In the genomic region with DNA sequence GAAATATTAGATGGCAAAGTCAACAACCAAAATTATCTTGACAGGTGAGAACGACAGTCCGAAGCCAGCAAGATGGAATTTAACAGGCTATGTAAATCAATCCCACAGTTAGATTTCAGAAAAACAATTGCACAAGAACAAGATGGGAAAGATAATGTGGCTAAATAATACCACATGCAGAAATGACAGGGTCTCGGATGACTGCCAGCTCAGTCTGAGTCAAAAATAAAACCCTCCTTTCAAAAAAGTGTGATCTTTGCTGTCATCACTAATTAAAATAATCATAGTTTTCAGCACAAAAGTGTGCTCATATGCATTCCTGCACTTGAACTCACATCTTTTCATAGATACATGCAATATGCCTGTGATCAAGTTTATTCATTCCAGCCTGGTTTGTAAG, we compare ENCODE assay signal across 24 cellular contexts. TPM values are rescaled to one million over a fixed set of nuclear protein-coding genes. Genes with fewer than 3 reads are reported as not detected.
DNase-seq lines count a peak whose midpoint lies in the region; ATAC-seq and TF ChIP-seq lines count a peak whose summit lies in the region.
"Had no signal": no experiment of that assay in that cellular context is flagged by ENCODE, and none has a peak within 500 bp of the region (broad histone marks: within the 10 kb centered on the region; RNA-seq: fewer than 3 reads in every experiment).

No MANE protein-coding gene starts in this region.

- dilution Hi-C loops in mammary epithelial cell (cut with HindIII; ENCODE audit: low sequenced_read_pairs), result loop anchor here (10.0 kb wide), 1 partner anchor 133 kb away; no protein-coding TSS in a partner anchor

- H3K9ac ChIP-seq in GM23248 (no peak overlapping the region), mammary epithelial cell (ENCODE audit: insufficient read depth, low read length) (no peak overlapping the region)
- H3K9ac ChIP-seq: KMS-11 had no signal

- no peak overlapping the region for H2AFZ ChIP-seq in GM23248
- no peak overlapping the region for H2AFZ ChIP-seq in mammary epithelial cell (ENCODE audit: low read depth, low read length)

- no peak for TF ChIP-seq POLR2A in uterus (IDR thresholded peaks at IDR 0.05)

- H3K27me3 ChIP-seq in GM23248 (replicated peaks; ENCODE audit: insufficient read depth), result no peaks in the 10 kb centered on the region; the same call in 1 of the 2 replicates
- H3K27me3 ChIP-seq in Panc1 (ENCODE audit: control insufficient read depth, insufficient read depth, low read length), result no peaks in the 10 kb centered on the region
- H3K27me3 ChIP-seq in mammary epithelial cell (ENCODE audit: insufficient read depth, low read length), result no peaks in the 10 kb centered on the region
- H3K27me3 ChIP-seq in uterus, result no peaks in the 10 kb centered on the region

- H3K9me3 ChIP-seq in GM23248 (ENCODE audit: low read depth) (no peaks in the 10 kb centered on the region), Panc1 (ENCODE audit: control insufficient read depth, insufficient read depth, low read depth, low read length) (no peaks in the 10 kb centered on the region), mammary epithelial cell (replicated peaks; ENCODE audit: insufficient read depth, low read length) (no peaks in the 10 kb centered on the region), uterus (no peaks in the 10 kb centered on the region)

- BruUV-seq in Panc1 (replicated peaks; lab: Mats Ljungman, UMichigan) (no TSS peak), mammary epithelial cell (replicated peaks; lab: Mats Ljungman, UMichigan) (no TSS peak)

- TF ChIP-seq CTCF in Panc1 (IDR thresholded peaks at IDR 0.05) (no peak), fibroblast of mammary gland (conservative IDR thresholded peaks at IDR 0.05; ENCODE audit: control insufficient read depth, insufficient read depth, low read depth, low read length) (no peak), mammary epithelial cell (conservative IDR thresholded peaks at IDR 0.05 in 1 of 2, IDR thresholded peaks at IDR 0.05 in 1 of 2; ENCODE audit: extremely low read depth in 1 of 2, insufficient read depth in 1 of 2, low read depth in 1 of 2, low read length in 2 of 2) (no peak), uterus (IDR thresholded peaks at IDR 0.05) (no peak), GM13976 (IDR thresholded peaks at IDR 0.05; ENCODE audit: borderline replicate concordance, control extremely low read depth, extremely low read depth, insufficient read depth, missing control alignments) (no peak)

- no peaks in the 10 kb centered on the region for H3K9me2 ChIP-seq in GM23248 (ENCODE audit: insufficient read depth)

- WGBS in GM23248 (ENCODE audit: low coverage in 1 of 2, low lambda C conversion rate in 2 of 2, missing lambda C conversion rate in 2 of 2), 2 experiments, result 2 to 5% methylated on average over 3 of the region's 3 CpGs
- WGBS in mammary epithelial cell (ENCODE audit: low coverage, missing lambda C conversion rate), result 61% methylated on average over 3 of the region's 3 CpGs

- no peak overlapping the region for H3K27ac ChIP-seq in GM23248
- H3K27ac ChIP-seq in Panc1 (ENCODE audit: low read length), result peak overlapping the region; percentile 37; the same call in 1 of the 2 replicates
- no peak overlapping the region for H3K27ac ChIP-seq in mammary epithelial cell (ENCODE audit: insufficient read depth, low read depth, low read length)
- no peak overlapping the region for H3K27ac ChIP-seq in uterus
- H3K27ac ChIP-seq: KMS-11, RWPE1, SK-N-MC had no signal

- H3K36me3 ChIP-seq in GM23248 (ENCODE audit: low read depth) (no peaks in the 10 kb centered on the region), Panc1 (ENCODE audit: control insufficient read depth, insufficient read depth, low read length) (no peaks in the 10 kb centered on the region), mammary epithelial cell (ENCODE audit: insufficient read depth, low read length) (no peaks in the 10 kb centered on the region), uterus (no peaks in the 10 kb centered on the region)

- POLR2A ChIA-PET in Panc1 (lab: Charles Lee), result no interaction called here

- H3K4me2 ChIP-seq in GM23248 (ENCODE audit: unreplicated experiment), result peak overlapping the region; percentile 53
- no peak overlapping the region for H3K4me2 ChIP-seq in mammary epithelial cell (ENCODE audit: insufficient read depth, low read depth, low read length)
- H3K4me2 ChIP-seq: KMS-11 had no signal

- in situ Hi-C loops in GM23248 (cut with MboI) (no loop called here), Panc1 (cut with HindIII; ENCODE audit: low pct_unique_long_range_greater_than_20kb, low sequenced_read_pairs) (no loop called here), mammary epithelial cell (cut with MboI; ENCODE audit: low sequenced_read_pairs in 2 of 2) (loop anchor here (5.0 to 25.0 kb wide), 3 partner anchors 425 to 750 kb away; no protein-coding TSS in a partner anchor), GM13976 (cut with MboI; ENCODE audit: low sequenced_read_pairs, unreplicated experiment) (no loop called here)

- no peaks in the 10 kb centered on the region for H4K20me1 ChIP-seq in GM23248 (ENCODE audit: insufficient read depth)
- no peaks in the 10 kb centered on the region for H4K20me1 ChIP-seq in mammary epithelial cell (ENCODE audit: insufficient read depth, low read length)

- peak; percentile 49 for DNase-seq in GM23248
- DNase-seq in Panc1 (ENCODE audit: low read depth, low spot score), result no peak
- peak; percentile 47 for DNase-seq in fibroblast of mammary gland (ENCODE audit: low read depth)
- no peak for DNase-seq in mammary epithelial cell
- DNase-seq in NCI-H187 (lab: John Stamatoyannopoulos, UW), result no peak
- no peak for DNase-seq in uterus
- no peak for DNase-seq in GM13976 (ENCODE audit: low spot score)
- DNase-seq: AML-193; C1 segment of cervical spinal cord; CD8-positive, alpha-beta T cell; DND-41; IMR-90; MV-4-11; NCI-H1105 treated with DMSO at 0.1 percent for 48 hours; NCI-H2081 treated with DMSO at 0.1 percent for 48 hours; NCI-H2171 treated with DMSO at 0.1 percent for 48 hours; NCI-H524 treated with DMSO at 0.1 percent for 48 hours; NCI-H82; OCI-M1; SHP77 treated with DMSO at 0.1 percent for 48 hours; SW 1271 had no signal

- peaks cover 22% of the 10 kb centered on the region for H3F3A ChIP-seq in GM23248 (ENCODE audit: insufficient read depth)

- H3K79me2 ChIP-seq in GM23248 (ENCODE audit: insufficient read depth) (no peaks in the 10 kb centered on the region), mammary epithelial cell (ENCODE audit: insufficient read depth, low read length) (no peaks in the 10 kb centered on the region)

- no peak for ATAC-seq in Panc1
- ATAC-seq: CD8-positive, alpha-beta T cell had no signal

- CTCF ChIA-PET in Panc1 (lab: Charles Lee) (interaction anchor here (0.6 kb wide), 1 partner anchor 11 kb away, joined by 5 read pairs; no protein-coding TSS in a partner anchor), mammary epithelial cell (lab: Charles Lee; ENCODE audit: low non-redundant PET) (no interaction called here)

- intact Hi-C loops in Panc1 (cut with micrococcal nuclease; ENCODE audit: unreplicated experiment), result loop anchor here (10.0 kb wide), 1 partner anchor 423 kb away; no protein-coding TSS in a partner anchor
- intact Hi-C loops in mammary epithelial cell (cut with micrococcal nuclease), result loop anchor here (2.0 to 5.0 kb wide), 3 partner anchors 51 to 227 kb away; no protein-coding TSS in a partner anchor
- intact Hi-C loops in uterus (cut with DNase I; ENCODE audit: low total_unique reads), result no loop called here

- peaks cover 22% of the 10 kb centered on the region for H3K4me1 ChIP-seq in GM23248 (ENCODE audit: insufficient read depth)
- H3K4me1 ChIP-seq in Panc1 (ENCODE audit: control insufficient read depth, insufficient read depth, low read length), result peaks cover 40% of the 10 kb centered on the region
- H3K4me1 ChIP-seq in mammary epithelial cell (ENCODE audit: insufficient read depth, low read length), result peaks cover 18% of the 10 kb centered on the region
- H3K4me1 ChIP-seq in uterus, result no peaks in the 10 kb centered on the region

- H3K4me3 ChIP-seq in GM23248, result no peak overlapping the region
- H3K4me3 ChIP-seq in Panc1 (ENCODE audit: low read depth in 2 of 2, low read length in 2 of 2), result no peak overlapping the region
- H3K4me3 ChIP-seq in fibroblast of mammary gland (ENCODE audit: control insufficient read depth, low read depth, low read length), result no peak overlapping the region
- no peak overlapping the region for H3K4me3 ChIP-seq in mammary epithelial cell (replicated peaks in 1 of 3; ENCODE audit: insufficient read depth in 1 of 3, low read depth in 2 of 3, low read length in 3 of 3)
- no peak overlapping the region for H3K4me3 ChIP-seq in uterus
- H3K4me3 ChIP-seq: SK-N-MC had no signal

RNA-seq across cellular contexts. Expression of a gene that starts 25.9 kb away (rescaled TPM):
- total RNA-seq in GM23248 (2014; rRNA removed; shearing (Covaris generic)), result under 0.01 TPM in 1 of 2 replicates, not detected in the other
- not detected in 2 replicates for polyA plus RNA-seq in GM23248 (2016; fragmentation: Nextera tagmentation; extraction: Ambion mirVana)
- total RNA-seq in Panc1 (2021; ENCODE audit: unreplicated experiment), result 11.7 TPM
- 8.6 TPM for polyA plus RNA-seq in Panc1 (2012; ENCODE audit: insufficient read length)
- total RNA-seq in mammary epithelial cell, result under 1 TPM in 1 of 2 donors, not detected in 1; 0.92 TPM
- polyA plus RNA-seq in mammary epithelial cell, result 3.4 TPM
- polyA minus RNA-seq in mammary epithelial cell, result 1.8 TPM
- under 1 TPM in 2 of 4 donors, not detected in 2; 0.18 to 0.48 TPM for total RNA-seq in uterus
- total RNA-seq: CD8-positive, alpha-beta T cell; IMR-90 had no signal
- polyA plus RNA-seq: IMR-90 had no signal

RNA-seq across cellular contexts. Expression of a gene that starts 51.6 kb away (rescaled TPM):
- 5.1 and 8.3 TPM in 2 replicates for total RNA-seq in GM23248 (2014; rRNA removed; shearing (Covaris generic))
- polyA plus RNA-seq in GM23248 (2016; fragmentation: Nextera tagmentation; extraction: Ambion mirVana) (2.5 and 2.7 TPM in 2 replicates), mammary epithelial cell (0.15 TPM)
- total RNA-seq in Panc1 (2021; ENCODE audit: unreplicated experiment) (12.7 TPM), mammary epithelial cell (not detected), uterus (not detected)
- polyA plus RNA-seq in Panc1 (2012; ENCODE audit: insufficient read length), result 9.5 TPM
- polyA minus RNA-seq in mammary epithelial cell, result not detected
- total RNA-seq: CD8-positive, alpha-beta T cell had no signal

Comparison
In these comparisons a context has a peak if more than half of its experiments do, and no peak if none do; other contexts are left out.
1. DNase-seq: peak in GM23248 (single experiment) and fibroblast of mammary gland (single experiment); none in Panc1 (single experiment), mammary epithelial cell (single experiment), NCI-H187 (0 of 2), uterus (0 of 2) and GM13976 (single experiment).
2. in situ Hi-C loops: an anchor here in mammary epithelial cell (5.0 to 25.0 kb wide); none called in GM23248, Panc1 and GM13976.